ENCODE assay signal across 28 cellular contexts in genomic region chr14:28307506-28307905, GRCh38.
A peak's percentile ranks its signal among the peaks of the same experiment; 100 is the strongest.
DNase-seq lines count a peak whose midpoint lies in the region; ATAC-seq and TF ChIP-seq lines count a peak whose summit lies in the region.
"Had no signal": no experiment of that assay in that cellular context is flagged by ENCODE, and none has a peak within 500 bp of the region (broad histone marks: within the 10 kb centered on the region; RNA-seq: fewer than 3 reads in every experiment).

No MANE protein-coding gene starts in this region.

- H3K9me3 ChIP-seq in WERI-Rb-1 (ENCODE audit: severe bottlenecking) (no peaks in the 10 kb centered on the region), H9 (ENCODE audit: control insufficient read depth, low read depth, low read length) (no peaks in the 10 kb centered on the region)

- ATAC-seq in Right ventricle myocardium inferior: no peak
- ATAC-seq in activated CD4-positive, alpha-beta T cell treated with anti-CD3 and anti-CD28 coated beads for 36 hours: no peak
- ATAC-seq: CD8-positive, alpha-beta T cell; GM12878; HCT116 had no signal

- H3K36me3 Mint-ChIP-seq in H9 (ENCODE audit: insufficient read depth in 1 of 3, low read depth in 3 of 3): no peaks in the 10 kb centered on the region
- no peaks in the 10 kb centered on the region for H3K36me3 Mint-ChIP-seq in activated CD4-positive, alpha-beta T cell treated with anti-CD3 and anti-CD28 coated beads for 36 hours (ENCODE audit: low read depth)
- H3K36me3 Mint-ChIP-seq: CD8-positive, alpha-beta T cell; IgD-negative memory B cell had no signal

- no peak overlapping the region for H3K56ac ChIP-seq in H9 (ENCODE audit: insufficient read length, low read depth, low read length)

- no peak overlapping the region for H3K23ac ChIP-seq in H9 (ENCODE audit: insufficient read length, low read depth, low read length)

- H3K27ac ChIP-seq in angular gyrus (ENCODE audit: low read depth, low read length) (peak overlapping the region; percentile 85), dorsolateral prefrontal cortex (peak overlapping the region in 58 of 59 donors; percentile 14 to 96 (median 90)), WERI-Rb-1 (no peak overlapping the region), H9 (ENCODE audit: insufficient read length, low read depth, low read length) (no peak overlapping the region)
- H3K27ac ChIP-seq: C4-2B, KMS-11, PC-9, SK-N-MC had no signal

- no peak overlapping the region for H2AK5ac ChIP-seq in H9 (ENCODE audit: insufficient read length, low read length)

- H3K4ac ChIP-seq in H9 (ENCODE audit: low read depth, low read length): no peak overlapping the region

- no peaks in the 10 kb centered on the region for H3K79me2 ChIP-seq in H9 (ENCODE audit: insufficient read depth, low read length)

- H3K4me3 Mint-ChIP-seq in H9: no peak overlapping the region
- no peak overlapping the region for H3K4me3 Mint-ChIP-seq in activated CD4-positive, alpha-beta T cell treated with anti-CD3 and anti-CD28 coated beads for 36 hours
- H3K4me3 Mint-ChIP-seq: B cell; CD8-positive, alpha-beta T cell; IgD-negative memory B cell had no signal

- no peak overlapping the region for H2BK120ac ChIP-seq in H9 (ENCODE audit: low read depth, low read length, poor library complexity, severe bottlenecking)

- intact Hi-C loops in dorsolateral prefrontal cortex (cut with DNase I) (no loop called here), Right ventricle myocardium inferior (cut with DNase I) (no loop called here)
- intact Hi-C loops in activated CD4-positive, alpha-beta T cell treated with anti-CD3 and anti-CD28 coated beads for 36 hours (cut with DNase I, micrococcal nuclease): no loop called here

- no peak overlapping the region for H3T11ph ChIP-seq in H9 (ENCODE audit: low read length)

- peaks cover 0 to 14% of the 10 kb centered on the region in 2 experiments; a peak in 2 of 4 replicates for H3K4me1 Mint-ChIP-seq in H9
- H3K4me1 Mint-ChIP-seq in activated CD4-positive, alpha-beta T cell treated with anti-CD3 and anti-CD28 coated beads for 36 hours: no peaks in the 10 kb centered on the region
- H3K4me1 Mint-ChIP-seq: B cell, IgD-negative memory B cell had no signal

- H2BK12ac ChIP-seq in H9 (ENCODE audit: insufficient read length, low read depth, low read length): no peak overlapping the region

- no peak overlapping the region for H3K27ac Mint-ChIP-seq in H9
- H3K27ac Mint-ChIP-seq in activated CD4-positive, alpha-beta T cell treated with anti-CD3 and anti-CD28 coated beads for 36 hours: no peak overlapping the region
- H3K27ac Mint-ChIP-seq: B cell; CD8-positive, alpha-beta T cell; IgD-negative memory B cell had no signal

- peaks cover 0 to 5% of the 10 kb centered on the region in 2 experiments; a peak in 1 of 5 replicates for H3K9me3 Mint-ChIP-seq in H9
- peaks cover 7% of the 10 kb centered on the region for H3K9me3 Mint-ChIP-seq in activated CD4-positive, alpha-beta T cell treated with anti-CD3 and anti-CD28 coated beads for 36 hours (ENCODE audit: low read depth)

- no peak overlapping the region for H4K91ac ChIP-seq in H9 (ENCODE audit: insufficient read length, low read depth, low read length)

- no peak overlapping the region for H3K4me3 ChIP-seq in dorsolateral prefrontal cortex
- H3K4me3 ChIP-seq in WERI-Rb-1 (ENCODE audit: low read depth, low read length): no peak overlapping the region
- H3K4me3 ChIP-seq: GM12878, PC-9, SK-N-MC had no signal

- no peak overlapping the region for H2BK20ac ChIP-seq in H9 (ENCODE audit: low read depth, low read length, poor library complexity, severe bottlenecking)

- H4K5ac ChIP-seq in H9 (ENCODE audit: insufficient read length, low read depth, low read length): no peak overlapping the region

- no peaks in the 10 kb centered on the region for H3K27me3 ChIP-seq in dorsolateral prefrontal cortex
- H3K27me3 ChIP-seq in WERI-Rb-1 (ENCODE audit: insufficient read depth, low read depth, severe bottlenecking): no peaks in the 10 kb centered on the region
- no peaks in the 10 kb centered on the region for H3K27me3 ChIP-seq in H9 (ENCODE audit: insufficient read depth, low read length)

- no peak overlapping the region for H2AFZ ChIP-seq in H9 (ENCODE audit: low read length)
- H2AFZ ChIP-seq: PC-9 had no signal

- no peak overlapping the region for H3K14ac ChIP-seq in H9 (ENCODE audit: insufficient read depth, low read length)

- H3K27me3 Mint-ChIP-seq in H9 (ENCODE audit: low read depth): no peaks in the 10 kb centered on the region
- H3K27me3 Mint-ChIP-seq in activated CD4-positive, alpha-beta T cell treated with anti-CD3 and anti-CD28 coated beads for 36 hours: no peaks in the 10 kb centered on the region
- H3K27me3 Mint-ChIP-seq: B cell, IgD-negative memory B cell had no signal

- no peaks in the 10 kb centered on the region for H3K79me1 ChIP-seq in H9 (ENCODE audit: insufficient read depth, low read depth, low read length, poor library complexity, severe bottlenecking)

- no peaks in the 10 kb centered on the region for H3K36me3 ChIP-seq in WERI-Rb-1

- no peak for DNase-seq in dorsolateral prefrontal cortex
- peak; percentile 43 for DNase-seq in midbrain (lab: John Stamatoyannopoulos, UW)
- no peak for DNase-seq in WERI-Rb-1
- no peak for DNase-seq in Right ventricle myocardium inferior (ENCODE audit: missing footprints)
- DNase-seq in H9: no peak
- no peak for DNase-seq in activated CD4-positive, alpha-beta T cell treated with anti-CD3 and anti-CD28 coated beads for 36 hours
- DNase-seq: Caco-2; CD8-positive, alpha-beta T cell; DMS 273 treated with DMSO at 0.1 percent for 48 hours; DMS79; EL; GDM1; NCI-H1048; NCI-H1417; NCI-H1694; NCI-H2029 treated with DMSO at 0.1 percent for 48 hours; NCI-H446 treated with DMSO at 0.1 percent for 48 hours; NCI-H526 treated with DMSO at 0.1 percent for 48 hours; PC-9; SHP77 had no signal

- H3K4me2 ChIP-seq in H9 (ENCODE audit: insufficient read depth, insufficient read length, low read length): no peak overlapping the region
- H3K4me2 ChIP-seq: KMS-11, PC-9 had no signal

- H3K4me1 ChIP-seq in H9 (ENCODE audit: insufficient read depth, low read length): no peaks in the 10 kb centered on the region

- H2BK5ac ChIP-seq in H9 (ENCODE audit: insufficient read length, low read length): no peak overlapping the region

- H3K9ac ChIP-seq in H9 (ENCODE audit: extremely low read depth, insufficient read length, low read length): no peak overlapping the region
- H3K9ac ChIP-seq: KMS-11 had no signal

- no CpG with 5 or more reads among the region's 1 CpG for WGBS in H9 (ENCODE audit: extremely low coverage, insufficient read length, low lambda C conversion rate)

- no peaks in the 10 kb centered on the region for H3K23me2 ChIP-seq in H9 (ENCODE audit: insufficient read length, low read depth, low read length, poor library complexity, severe bottlenecking)

- no peak overlapping the region for H2BK15ac ChIP-seq in H9 (ENCODE audit: low read depth, low read length)

- H4K8ac ChIP-seq in H9 (replicated peaks; ENCODE audit: insufficient read length, low read depth, low read length): no peak overlapping the region

- TF ChIP-seq CTCF in dorsolateral prefrontal cortex (IDR thresholded peaks at IDR 0.05 in 54 of 56, conservative IDR thresholded peaks at IDR 0.05 in 2 of 56; ENCODE audit: low read depth in 1 of 56, partially characterized antibody in 56 of 56): no peak
- no peak for TF ChIP-seq CTCF in WERI-Rb-1 (IDR thresholded peaks at IDR 0.05; ENCODE audit: low read depth, low read length)
- TF ChIP-seq CTCF in H9 (conservative IDR thresholded peaks at IDR 0.05): no peak

- no peaks in the 10 kb centered on the region for H4K20me1 ChIP-seq in H9 (ENCODE audit: control insufficient read depth, insufficient read depth, insufficient read length)

- H3K18ac ChIP-seq in H9 (ENCODE audit: insufficient read length, low read depth, low read length): no peak overlapping the region

- POLR2A ChIA-PET in activated CD4-positive, alpha-beta T cell treated with anti-CD3 and anti-CD28 coated beads for 36 hours (lab: Charles Lee): no interaction called here

- CTCF ChIA-PET in activated CD4-positive, alpha-beta T cell treated with anti-CD3 and anti-CD28 coated beads for 36 hours (lab: Charles Lee): no interaction called here

Comparison
In these comparisons a context has a peak if more than half of its experiments do, and no peak if none do; other contexts are left out.
1. H3K27ac ChIP-seq: peak in angular gyrus (single experiment) and dorsolateral prefrontal cortex (58 of 59); none in WERI-Rb-1 (single experiment) and H9 (single experiment).